Comparison of ENCODE assay signal across 34 cellular contexts in the genomic region with DNA sequence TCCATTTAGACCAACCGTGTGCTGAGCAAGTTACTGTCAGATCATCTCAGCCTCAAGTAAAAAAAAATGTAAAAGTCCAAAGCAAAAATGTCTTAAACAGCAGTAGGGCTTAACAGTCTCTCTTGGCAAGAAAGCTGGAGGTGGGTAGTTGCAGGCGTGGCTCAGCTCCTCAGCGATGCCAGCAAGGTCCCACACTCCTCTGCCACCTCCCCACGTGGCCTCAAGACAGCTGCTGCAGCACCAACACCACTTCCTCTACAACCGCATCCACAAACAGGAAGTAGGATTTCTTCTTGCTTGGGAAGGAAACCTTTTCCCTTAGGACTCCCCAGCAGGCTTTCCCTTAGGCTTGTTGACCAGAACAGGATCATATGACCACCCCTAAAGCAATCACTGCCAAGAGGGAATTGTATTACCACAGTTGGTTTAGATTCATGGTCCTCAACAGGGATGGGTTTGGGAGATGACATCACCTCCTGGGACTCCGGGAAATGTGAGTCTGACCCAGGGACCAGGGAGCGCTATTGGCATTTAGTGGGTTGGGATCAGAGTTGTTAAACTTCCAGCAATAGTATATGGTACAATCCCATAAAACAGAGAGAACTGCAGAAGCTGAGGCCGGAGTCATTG.
DNase-seq lines count a peak whose midpoint lies in the region; ATAC-seq and TF ChIP-seq lines count a peak whose summit lies in the region.
"Had no signal": no experiment of that assay in that cellular context is flagged by ENCODE, and none has a peak within 500 bp of the region (broad histone marks: within the 10 kb centered on the region; RNA-seq: fewer than 3 reads in every experiment).

No MANE protein-coding gene starts in this region.

- no peak overlapping the region for H3K4me2 ChIP-seq in parathyroid adenoma (ENCODE audit: low read length)
- H3K4me2 ChIP-seq: GM23338 had no signal

- H3K36me3 ChIP-seq in parathyroid adenoma (ENCODE audit: control insufficient read depth, insufficient read depth, low read length): no peaks in the 10 kb centered on the region
- H3K36me3 ChIP-seq: spleen, suprapubic skin, uterus had no signal

- no peak overlapping the region for H3K9ac ChIP-seq in parathyroid adenoma

- POLR2A ChIA-PET in HEK293T (lab: Yijun Ruan, JAX): no interaction called here

- H3K27me3 Mint-ChIP-seq in nephron progenitor cell (ENCODE audit: low read depth, poor library complexity) (peaks cover 12% of the 10 kb centered on the region), progenitor cell of endocrine pancreas (no peaks in the 10 kb centered on the region)
- H3K27me3 Mint-ChIP-seq: activated CD4-positive, alpha-beta memory T cell treated with anti-CD3 and anti-CD28 coated beads for 36 hours had no signal

- H3K4me3 ChIP-seq in fibroblast of mammary gland (ENCODE audit: control insufficient read depth, low read depth, low read length): no peak overlapping the region
- no peak overlapping the region for H3K4me3 ChIP-seq in parathyroid adenoma (ENCODE audit: low read depth, low read length)
- H3K4me3 ChIP-seq: coronary artery, GM23338, SK-N-MC, spleen, suprapubic skin, uterus had no signal

- H3K27ac ChIP-seq in parathyroid adenoma: peak overlapping the region; percentile 20
- H3K27ac ChIP-seq: foreskin keratinocyte, SK-N-MC, spleen, suprapubic skin, uterus had no signal

- H3K4me1 ChIP-seq in parathyroid adenoma: peaks cover 68% of the 10 kb centered on the region
- H3K4me1 ChIP-seq: foreskin keratinocyte, spleen, suprapubic skin, uterus had no signal

- H3K4me1 Mint-ChIP-seq in nephron progenitor cell: peaks cover 52% of the 10 kb centered on the region
- peaks cover 11% of the 10 kb centered on the region for H3K4me1 Mint-ChIP-seq in progenitor cell of endocrine pancreas (ENCODE audit: low read depth)
- H3K4me1 Mint-ChIP-seq: CD4-positive, alpha-beta memory T cell; memory B cell; naive B cell; stimulated activated effector memory CD8-positive, alpha-beta T cell treated with anti-CD3 and anti-CD28 coated beads, Interleukin-12 subunit alpha, Interleukin-12 subunit beta, amount 100 ng/mL, for 72 hours had no signal

- ATAC-seq in Right ventricle myocardium inferior: no peak
- ATAC-seq: effector memory CD8-positive, alpha-beta T cell; foreskin keratinocyte; GM23338; stimulated activated effector memory CD8-positive, alpha-beta T cell treated with anti-CD3 and anti-CD28 coated beads, Interleukin-12 subunit alpha, Interleukin-12 subunit beta, amount 100 ng/mL, for 72 hours had no signal

- H3K4me3 Mint-ChIP-seq in nephron progenitor cell (no peak overlapping the region), progenitor cell of endocrine pancreas (ENCODE audit: low read depth) (no peak overlapping the region)
- H3K4me3 Mint-ChIP-seq: activated CD4-positive, alpha-beta memory T cell treated with anti-CD3 and anti-CD28 coated beads for 36 hours; activated naive CD8-positive, alpha-beta T cell; CD4-positive, alpha-beta memory T cell; effector memory CD8-positive, alpha-beta T cell; GM23338; memory B cell; naive B cell; stimulated activated effector memory CD8-positive, alpha-beta T cell treated with anti-CD3 and anti-CD28 coated beads, Interleukin-12 subunit alpha, Interleukin-12 subunit beta, amount 100 ng/mL, for 72 hours had no signal

- intact Hi-C loops in cardiac septum (cut with DNase I): loop anchor here (5.0 kb wide), 1 partner anchor 95 kb away; a partner anchor contains a TSS
- intact Hi-C loops in Right ventricle myocardium inferior (cut with DNase I): loop anchor here (10.0 kb wide), 1 partner anchor 128 kb away; no protein-coding TSS in a partner anchor

- no peaks in the 10 kb centered on the region for H3K27me3 ChIP-seq in parathyroid adenoma (ENCODE audit: control insufficient read depth, insufficient read depth, low read length)
- H3K27me3 ChIP-seq: foreskin keratinocyte, suprapubic skin, uterus had no signal

- TF ChIP-seq CTCF in fibroblast of mammary gland (conservative IDR thresholded peaks at IDR 0.05; ENCODE audit: control insufficient read depth, insufficient read depth, low read depth, low read length) (no peak), parathyroid adenoma (IDR thresholded peaks at IDR 0.05) (no peak), nephron progenitor cell (IDR thresholded peaks at IDR 0.05) (no peak), progenitor cell of endocrine pancreas (IDR thresholded peaks at IDR 0.05; ENCODE audit: unreplicated experiment) (no peak)

- H2AFZ ChIP-seq in parathyroid adenoma: no peak overlapping the region
- H2AFZ ChIP-seq: GM23338 had no signal

- H3K9me3 Mint-ChIP-seq in nephron progenitor cell (peaks cover 25% of the 10 kb centered on the region), progenitor cell of endocrine pancreas (ENCODE audit: low read depth) (peaks cover under 1% of the 10 kb centered on the region)
- H3K9me3 Mint-ChIP-seq: stimulated activated effector memory CD8-positive, alpha-beta T cell treated with anti-CD3 and anti-CD28 coated beads, Interleukin-12 subunit alpha, Interleukin-12 subunit beta, amount 100 ng/mL, for 72 hours had no signal

- H3K36me3 Mint-ChIP-seq in nephron progenitor cell (ENCODE audit: low read depth): peaks cover 1% of the 10 kb centered on the region
- H3K36me3 Mint-ChIP-seq in progenitor cell of endocrine pancreas (ENCODE audit: insufficient read depth): peaks cover 2% of the 10 kb centered on the region
- H3K36me3 Mint-ChIP-seq: activated CD4-positive, alpha-beta memory T cell treated with anti-CD3 and anti-CD28 coated beads for 36 hours; activated naive CD8-positive, alpha-beta T cell; CD4-positive, alpha-beta memory T cell; memory B cell; stimulated activated effector memory CD8-positive, alpha-beta T cell treated with anti-CD3 and anti-CD28 coated beads, Interleukin-12 subunit alpha, Interleukin-12 subunit beta, amount 100 ng/mL, for 72 hours had no signal

- H3K9me3 ChIP-seq in parathyroid adenoma (ENCODE audit: control insufficient read depth, low read length): no peaks in the 10 kb centered on the region
- H3K9me3 ChIP-seq: suprapubic skin, uterus had no signal

- H3K27ac Mint-ChIP-seq in nephron progenitor cell (no peak overlapping the region), progenitor cell of endocrine pancreas (no peak overlapping the region)
- H3K27ac Mint-ChIP-seq: activated CD4-positive, alpha-beta memory T cell treated with anti-CD3 and anti-CD28 coated beads for 36 hours; activated naive CD8-positive, alpha-beta T cell; activated T-helper 2 cell treated with anti-CD3 and anti-CD28 coated beads, Interferon-gamma antibody, Interleukin-2, Interleukin-4, amounts not matched to agents 10 μg/mL and 5 μg/mL and 100 μg/mL, durations not matched to agents 14 hours and 24 hours and 36 hours; CD4-positive, alpha-beta memory T cell; effector memory CD8-positive, alpha-beta T cell; GM23338; memory B cell; naive B cell; stimulated activated effector memory CD8-positive, alpha-beta T cell treated with anti-CD3 and anti-CD28 coated beads, Interleukin-12 subunit alpha, Interleukin-12 subunit beta, amount 100 ng/mL, for 72 hours had no signal

- peaks cover 9% of the 10 kb centered on the region for H3K79me2 ChIP-seq in parathyroid adenoma

- CTCF ChIA-PET in HEK293T (lab: Yijun Ruan, JAX): interaction anchor here (1.1 kb wide), 1 partner anchor 41 kb away, joined by 3 read pairs; no protein-coding TSS in a partner anchor

- peak; percentile 56 for DNase-seq in cardiac septum (ENCODE audit: low spot score)
- DNase-seq in Right ventricle myocardium inferior (ENCODE audit: missing footprints): no peak
- peak; percentile 28 for DNase-seq in fibroblast of mammary gland (ENCODE audit: low read depth)
- no peak for DNase-seq in activated T-cell treated with anti-CD3 and anti-CD28 coated beads, Interleukin-2, amount 50 U/mL, for 1 hour
- no peak for DNase-seq in HEK293T (ENCODE audit: extremely low spot score)
- DNase-seq in nephron progenitor cell: no peak
- DNase-seq in progenitor cell of endocrine pancreas (ENCODE audit: low spot score, unreplicated experiment): no peak
- DNase-seq: activated CD4-positive, alpha-beta memory T cell treated with anti-CD3 and anti-CD28 coated beads for 36 hours; activated CD8-positive, alpha-beta memory T cell treated with anti-CD3 and anti-CD28 coated beads, Interleukin-2, amount 50 U/mL, for 48 hours; anterior cingulate cortex; CD4-positive, alpha-beta memory T cell; effector memory CD8-positive, alpha-beta T cell; erythroblast; foreskin keratinocyte; hippocampal formation; IMR-90; left cardiac atrium; naive B cell; NCI-H1436; NCI-H345; NCI-H748 treated with DMSO at 0.1 percent for 48 hours; RPMI8226; spleen; stimulated activated CD4-positive, alpha-beta T cell treated with anti-CD3 and anti-CD28 coated beads, Interleukin-4, amount 100 ng/mL, for 24 hours; uterus had no signal

TF ChIP-seq in HEK293T, 16 proteins besides CTCF, POLR2A, EP300 and RAD21:
- TF ChIP-seq BHLHE40 (IDR thresholded peaks at IDR 0.05; ENCODE audit: borderline replicate concordance) (no peak), ARNT (IDR thresholded peaks at IDR 0.05) (no peak), LEF1 (IDR thresholded peaks at IDR 0.05; ENCODE audit: borderline replicate concordance) (no peak), SUZ12 (IDR thresholded peaks at IDR 0.05) (no peak), L3MBTL2 (conservative IDR thresholded peaks at IDR 0.05) (no peak), SP1 (IDR thresholded peaks at IDR 0.05) (no peak), ELF4 (IDR thresholded peaks at IDR 0.05) (no peak), TARDBP (IDR thresholded peaks at IDR 0.05) (no peak), FOXA1 (IDR thresholded peaks at IDR 0.05) (no peak), ZNF384 (IDR thresholded peaks at IDR 0.05) (no peak), HDGF (IDR thresholded peaks at IDR 0.05; ENCODE audit: borderline replicate concordance) (no peak), NFRKB (IDR thresholded peaks at IDR 0.05) (no peak), CTBP1 (IDR thresholded peaks at IDR 0.05; ENCODE audit: borderline replicate concordance) (no peak), FOXK2 (IDR thresholded peaks at IDR 0.05) (no peak), FOXM1 (IDR thresholded peaks at IDR 0.05; ENCODE audit: borderline replicate concordance) (no peak)
- TF ChIP-seq, protein P1, sequence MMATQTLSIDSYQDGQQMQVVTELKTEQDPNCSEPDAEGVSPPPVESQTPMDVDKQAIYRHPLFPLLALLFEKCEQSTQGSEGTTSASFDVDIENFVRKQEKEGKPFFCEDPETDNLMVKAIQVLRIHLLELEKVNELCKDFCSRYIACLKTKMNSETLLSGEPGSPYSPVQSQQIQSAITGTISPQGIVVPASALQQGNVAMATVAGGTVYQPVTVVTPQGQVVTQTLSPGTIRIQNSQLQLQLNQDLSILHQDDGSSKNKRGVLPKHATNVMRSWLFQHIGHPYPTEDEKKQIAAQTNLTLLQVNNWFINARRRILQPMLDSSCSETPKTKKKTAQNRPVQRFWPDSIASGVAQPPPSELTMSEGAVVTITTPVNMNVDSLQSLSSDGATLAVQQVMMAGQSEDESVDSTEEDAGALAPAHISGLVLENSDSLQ (IDR thresholded peaks at IDR 0.05): no peak

Comparison
In these comparisons a context has a peak if more than half of its experiments do, and no peak if none do; other contexts are left out.
1. DNase-seq: peak in cardiac septum (single experiment) and fibroblast of mammary gland (single experiment); none in Right ventricle myocardium inferior (single experiment), activated T-cell treated with anti-CD3 and anti-CD28 coated beads, Interleukin-2, amount 50 U/mL, for 1 hour (single experiment), HEK293T (single experiment), nephron progenitor cell (single experiment) and progenitor cell of endocrine pancreas (single experiment).